Comparison of ENCODE assay signal across 13 cellular contexts in the genomic region with DNA sequence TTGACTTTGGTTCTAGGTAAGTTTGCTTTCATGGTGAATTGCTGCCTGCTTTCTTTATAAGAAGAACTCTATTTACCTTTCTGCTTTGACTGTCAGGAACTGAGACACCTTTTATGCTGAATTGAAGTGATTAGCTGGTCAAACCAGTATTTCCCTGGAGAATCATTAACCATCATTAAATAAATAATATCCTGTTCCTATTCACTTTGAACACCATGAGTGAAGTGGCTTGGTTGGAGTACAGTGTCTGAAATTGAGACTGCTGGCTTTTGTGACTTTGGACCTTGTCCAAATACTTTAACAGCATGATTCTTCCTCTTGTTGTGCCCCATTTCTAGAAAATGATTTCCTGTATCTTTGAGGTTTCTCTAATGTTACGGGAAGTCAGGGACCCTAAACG. TPM values are rescaled to one million over a fixed set of nuclear protein-coding genes. Genes with fewer than 3 reads are reported as not detected.
DNase-seq lines count a peak whose midpoint lies in the region; ATAC-seq and TF ChIP-seq lines count a peak whose summit lies in the region.
"Had no signal": no experiment of that assay in that cellular context is flagged by ENCODE, and none has a peak within 500 bp of the region (broad histone marks: within the 10 kb centered on the region; RNA-seq: fewer than 3 reads in every experiment).

No MANE protein-coding gene starts in this region.

- no peak overlapping the region for H3K4me3 Mint-ChIP-seq in naive thymus-derived CD8-positive, alpha-beta T cell

- peaks cover 0 to 9% (median 3%) of the 10 kb centered on the region in 9 donors for H3K9me3 Mint-ChIP-seq in naive thymus-derived CD8-positive, alpha-beta T cell

- H3K36me3 ChIP-seq in A673 (ENCODE audit: insufficient read depth, low read length, poor library complexity, severe bottlenecking) (no peaks in the 10 kb centered on the region), left lung (no peaks in the 10 kb centered on the region)

- H3K27me3 ChIP-seq in A673 (replicated peaks; ENCODE audit: insufficient read depth, low read depth, low read length, poor library complexity) (peaks cover under 1% of the 10 kb centered on the region), left lung (no peaks in the 10 kb centered on the region)

- peaks cover 4 to 8% (median 6%) of the 10 kb centered on the region in 5 donors for H3K27me3 Mint-ChIP-seq in naive thymus-derived CD8-positive, alpha-beta T cell

- POLR2A ChIA-PET in A673 (lab: Charles Lee; ENCODE audit: low non-redundant PET), result no interaction called here
- POLR2A ChIA-PET in naive thymus-derived CD8-positive, alpha-beta T cell (lab: Charles Lee), result interaction anchor here (0.9 kb wide), 1 partner anchor 57 kb away, joined by 3 read pairs; no protein-coding TSS in a partner anchor

- H3K27ac Mint-ChIP-seq in naive thymus-derived CD8-positive, alpha-beta T cell, result no peak overlapping the region

- DNase-seq in A673 (ENCODE audit: low spot score), result peak; percentile 97
- DNase-seq in Kasumi-1 (lab: John Stamatoyannopoulos, UW), result peak; percentile 22 to 51
- peak; percentile 93 for DNase-seq in NCI-H748 (lab: John Stamatoyannopoulos, UW; ENCODE audit: unreplicated experiment)
- no peak for DNase-seq in left lung
- no peak for DNase-seq in naive thymus-derived CD8-positive, alpha-beta T cell
- DNase-seq in G401 (ENCODE audit: low spot score), result no peak
- no peak for DNase-seq in T-helper 9 cell
- DNase-seq: activated CD4-positive, alpha-beta T cell treated with anti-CD3 and anti-CD28 coated beads, Interleukin-2, amount 50 U/mL, for 48 hours; activated effector memory CD4-positive, alpha-beta T cell treated with anti-CD3 and anti-CD28 coated beads, Interleukin-2, amount 50 U/mL, for 16 hours; foreskin fibroblast; NCI-H524 treated with DMSO at 0.1 percent for 48 hours had no signal

- H3K4me3 ChIP-seq in A673 (ENCODE audit: low read depth, low read length, poor library complexity, severe bottlenecking), result no peak overlapping the region
- H3K4me3 ChIP-seq in left lung, result no peak overlapping the region

- no peak for TF ChIP-seq CTCF in A673 (conservative IDR thresholded peaks at IDR 0.05; ENCODE audit: low read depth, low read length)
- TF ChIP-seq CTCF in left lung (IDR thresholded peaks at IDR 0.05), result no peak

- H3K27ac ChIP-seq in A673 (ENCODE audit: low read depth, low read length, poor library complexity, severe bottlenecking) (peak overlapping the region; percentile 56), left lung (peak overlapping the region; percentile 33 to 67)

- intact Hi-C loops in A673 (cut with micrococcal nuclease; ENCODE audit: unreplicated experiment) (no loop called here), left lung (cut with DNase I) (no loop called here)

- in situ Hi-C loops in G401 (cut with HindIII; ENCODE audit: low sequenced_read_pairs), result no loop called here

- peaks cover 0 to 3% (median 0%) of the 10 kb centered on the region in 3 donors for H3K36me3 Mint-ChIP-seq in naive thymus-derived CD8-positive, alpha-beta T cell

- BruUV-seq in A673 (replicated peaks; lab: Mats Ljungman, UMichigan), result no TSS peak

- H3K4me1 ChIP-seq in A673 (ENCODE audit: insufficient read depth, low read length, poor library complexity, severe bottlenecking) (peaks cover 10% of the 10 kb centered on the region), left lung (peaks cover 0 to 47% of the 10 kb centered on the region in 2 donors)

- peaks cover 19% of the 10 kb centered on the region for H3K9me3 ChIP-seq in A673 (ENCODE audit: low read depth, low read length, poor library complexity, severe bottlenecking)
- H3K9me3 ChIP-seq in left lung, result peaks cover 0 to 2% of the 10 kb centered on the region in 2 donors

- peaks cover 6 to 23% (median 12%) of the 10 kb centered on the region in 4 donors for H3K4me1 Mint-ChIP-seq in naive thymus-derived CD8-positive, alpha-beta T cell

- ATAC-seq in left lung (peak; percentile 36), HG02938 (IDR thresholded peaks at IDR 0.05; ENCODE audit: unreplicated experiment) (no peak)
- no peak for ATAC-seq in naive thymus-derived CD8-positive, alpha-beta T cell
- ATAC-seq: Right ventricle myocardium inferior had no signal

- CTCF ChIA-PET in A673 (lab: Charles Lee), result no interaction called here

RNA-seq across cellular contexts. Expression of a gene that starts 5.6 kb away (rescaled TPM):
- 2.8 and 5.4 TPM in 2 replicates for total RNA-seq in A673 (2021)
- total RNA-seq in left lung, result 10 to 100 TPM; 28.0 to 31.0 TPM
- 10 to 100 TPM; 16.7 to 17.3 TPM for total RNA-seq in naive thymus-derived CD8-positive, alpha-beta T cell
- polyA plus RNA-seq in naive thymus-derived CD8-positive, alpha-beta T cell, result 1 to 10 TPM; 1.6 to 5.8 (median 5.4) TPM
- 12.7 and 22.0 TPM in 2 replicates for total RNA-seq in G401 (2014; rRNA removed; shearing (Covaris generic))

RNA-seq across cellular contexts. Expression of a gene that starts 21.9 kb away (rescaled TPM):
- total RNA-seq in A673 (2021), result 29.9 and 30.8 TPM in 2 replicates
- total RNA-seq in left lung, result 10 to 100 TPM; 28.6 to 31.5 TPM
- 10 to 100 TPM; 48.0 to 52.4 TPM for total RNA-seq in naive thymus-derived CD8-positive, alpha-beta T cell
- 10 to 100 TPM; 16.1 to 20.8 (median 17.2) TPM for polyA plus RNA-seq in naive thymus-derived CD8-positive, alpha-beta T cell
- total RNA-seq in G401 (2014; rRNA removed; shearing (Covaris generic)), result 7.5 and 18.8 TPM in 2 replicates

RNA-seq across cellular contexts. Expression of a gene that starts 57.5 kb away (rescaled TPM):
- total RNA-seq in A673 (2021) (16.7 and 22.1 TPM in 2 replicates), left lung (10 to 100 TPM; 53.2 to 56.3 TPM)
- 100 to 1,000 TPM; 132 to 143 TPM for total RNA-seq in naive thymus-derived CD8-positive, alpha-beta T cell
- 100 to 1,000 TPM; 146 to 151 (median 147) TPM for polyA plus RNA-seq in naive thymus-derived CD8-positive, alpha-beta T cell
- total RNA-seq in G401 (2014; rRNA removed; shearing (Covaris generic)), result 32.1 and 38.9 TPM in 2 replicates

Comparison
In these comparisons a context has a peak if more than half of its experiments do, and no peak if none do; other contexts are left out.
1. DNase-seq: peak in A673 (single experiment), Kasumi-1 (2 of 2) and NCI-H748 (single experiment); none in left lung (0 of 2), naive thymus-derived CD8-positive, alpha-beta T cell (0 of 10), G401 (single experiment) and T-helper 9 cell (single experiment).